In genomic region chr11:24844406-24844805, GRCh38 we compare ENCODE assay signal across 6 cellular contexts.
"Had no signal": no experiment of that assay in that cellular context is flagged by ENCODE, and none has a peak within 500 bp of the region (broad histone marks: within the 10 kb centered on the region; RNA-seq: fewer than 3 reads in every experiment).

No MANE protein-coding gene starts in this region.

- H3K9ac ChIP-seq: GM23248 had no signal

- H3K27ac ChIP-seq: GM23248 had no signal

- H3K4me3 ChIP-seq: GM23248, K562 had no signal

- ATAC-seq: K562 had no signal

- DNase-seq: GM23248, GOT3, H7, HCEC 1CT, IMR-90 had no signal
